Comparison of ENCODE assay signal across 8 cellular contexts in genomic region chr7:44103941-44104879, GRCh38. TPM values are rescaled to one million over a fixed set of nuclear protein-coding genes. Genes with fewer than 3 reads are reported as not detected.
A peak's percentile ranks its signal among the peaks of the same experiment; 100 is the strongest.
DNase-seq lines count a peak whose midpoint lies in the region; ATAC-seq and TF ChIP-seq lines count a peak whose summit lies in the region.

TSS of gene AEBP1 (plus strand) at chr7:44104345. CDS start at chr7:44104666, 321 bp downstream.

- peak; percentile 36 to 37 for ATAC-seq in lower lobe of right lung

- peak within 1 kb of the TSS; percentile 64 to 85 (median 74) for H3K27ac ChIP-seq in Peyer's patch
- peak within 1 kb of the TSS; percentile 61 for H3K27ac ChIP-seq in colonic mucosa
- peak within 1 kb of the TSS; percentile 81 for H3K27ac ChIP-seq in lower lobe of right lung
- peak within 1 kb of the TSS; percentile 68 for H3K27ac ChIP-seq in temporal lobe (ENCODE audit: low read depth, low read length)

- TF ChIP-seq CTCF in Peyer's patch (IDR thresholded peaks at IDR 0.05) (no peak), colonic mucosa (IDR thresholded peaks at IDR 0.05) (no peak), lower lobe of right lung (IDR thresholded peaks at IDR 0.05) (no peak)

- TF ChIP-seq POLR2A in Peyer's patch (IDR thresholded peaks at IDR 0.05), result no peak

- peak within 1 kb of the TSS; percentile 59 to 63 for H3K9ac ChIP-seq in colonic mucosa (ENCODE audit: low read depth in 2 of 2, low read length in 2 of 2)

- H3K4me3 ChIP-seq in Peyer's patch, result peak within 1 kb of the TSS; percentile 28 to 60 (median 54)
- H3K4me3 ChIP-seq in colonic mucosa, result peak within 1 kb of the TSS; percentile 38
- peak within 1 kb of the TSS; percentile 59 for H3K4me3 ChIP-seq in lower lobe of right lung

- intact Hi-C loops in colonic mucosa (cut with DNase I), result no loop called here
- intact Hi-C loops in lower lobe of right lung (cut with DNase I), result no loop called here

- H3K4me1 ChIP-seq in Peyer's patch (no peaks in the 10 kb centered on the region), colonic mucosa (no peaks in the 10 kb centered on the region), lower lobe of right lung (peaks cover 4% of the 10 kb centered on the region)

- H3K9me3 ChIP-seq in Peyer's patch (no peaks in the 10 kb centered on the region), colonic mucosa (no peaks in the 10 kb centered on the region), lower lobe of right lung (no peaks in the 10 kb centered on the region)

- peaks cover 0 to 6% of the 10 kb centered on the region in 2 donors for H3K27me3 ChIP-seq in Peyer's patch
- peaks cover 11% of the 10 kb centered on the region for H3K27me3 ChIP-seq in colonic mucosa
- peaks cover 20% of the 10 kb centered on the region for H3K27me3 ChIP-seq in lower lobe of right lung (ENCODE audit: low read depth)

- peaks cover 0 to 5% (median 0%) of the 10 kb centered on the region in 3 donors for H3K36me3 ChIP-seq in Peyer's patch
- H3K36me3 ChIP-seq in colonic mucosa, result no peaks in the 10 kb centered on the region
- peaks cover 21% of the 10 kb centered on the region for H3K36me3 ChIP-seq in lower lobe of right lung

- peak; percentile 48 for DNase-seq in DMS79 treated with DMSO at 0.1 percent for 48 hours (lab: John Stamatoyannopoulos, UW)
- DNase-seq in Peyer's patch, result peak in 1 of 3 donors; percentile 41
- no peak for DNase-seq in colonic mucosa
- DNase-seq in lower lobe of right lung, result no peak
- DNase-seq in activated effector memory CD4-positive, alpha-beta T cell treated with Interleukin-2 at 50 U/mL for 16 hours, result no peak
- DNase-seq in NCI-H1048 (lab: John Stamatoyannopoulos, UW), result no peak
- DNase-seq in KG1 (lab: John Stamatoyannopoulos, UW), result no peak

RNA-seq across cellular contexts. Expression of gene AEBP1, which starts in this region (rescaled TPM):
- total RNA-seq in Peyer's patch (100 to 1,000 TPM in 1 of 4 donors, 10 to 100 TPM in 3; 20.1 to 127 (median 58.0) TPM), colonic mucosa (10 to 100 TPM; 21.4 to 30.4 TPM), lower lobe of right lung (82.5 TPM), temporal lobe (7.9 TPM)
